Comparison of ENCODE assay signal across 31 cellular contexts in genomic region chr19:43028866-43029265, GRCh38. TPM values are rescaled to one million over a fixed set of nuclear protein-coding genes. Genes with fewer than 3 reads are reported as not detected.
"Had no signal": no experiment of that assay in that cellular context is flagged by ENCODE, and none has a peak within 500 bp of the region (broad histone marks: within the 10 kb centered on the region; RNA-seq: fewer than 3 reads in every experiment).

No MANE protein-coding gene starts in this region.

- H3K36me3 ChIP-seq: colonic mucosa, SJCRH30 had no signal

- DNase-seq: activated CD4-positive, alpha-beta T cell treated with anti-CD3 and anti-CD28 coated beads for 36 hours; activated CD4-positive, alpha-beta T cell treated with anti-CD3 and anti-CD28 coated beads, Interleukin-2, amount 10 ng/mL, durations not matched to agents 7 days and 5 days; activated CD4-positive, alpha-beta T cell treated with anti-CD3 and anti-CD28 coated beads, Interleukin-2, amount 50 U/mL, for 48 hours; activated CD8-positive, alpha-beta T cell treated with anti-CD3 and anti-CD28 coated beads, Interleukin-2, amount 10 ng/mL, durations not matched to agents 7 days and 5 days; activated gamma-delta T cell; activated naive CD4-positive, alpha-beta T cell treated with Interleukin-2 at 50 U/mL for 16 hours; activated naive CD8-positive, alpha-beta T cell treated with anti-CD3 and anti-CD28 coated beads, Interleukin-2, amount 10 ng/mL, durations not matched to agents 7 days and 5 days; activated T-cell treated with anti-CD3 and anti-CD28 coated beads, Interleukin-2, amount 50 U/mL, for 24 hours; caudate nucleus; colonic mucosa; MM.1S; MV-4-11; NCI-H1092; NCI-H1436 treated with DMSO at 0.1 percent for 48 hours; NCI-H1694 treated with DMSO at 0.1 percent for 48 hours; NCI-H2029; NCI-H2107; NCI-H2171; NCI-H2227 treated with DMSO at 0.1 percent for 48 hours; NCI-H446; NCI-H510A treated with DMSO at 0.1 percent for 48 hours; Right ventricle myocardium superior; SJCRH30 had no signal

- H3K4me3 ChIP-seq: colonic mucosa, PC-9, SJCRH30, SK-N-MC had no signal

- H3K27me3 ChIP-seq: colonic mucosa, SJCRH30 had no signal

- H2AFZ ChIP-seq: PC-9 had no signal

- H3K4me2 ChIP-seq: PC-9 had no signal

- ATAC-seq: activated CD4-positive, alpha-beta T cell treated with anti-CD3 and anti-CD28 coated beads for 36 hours; activated CD4-positive, CD25-positive, alpha-beta regulatory T cell treated with anti-CD3 and anti-CD28 coated beads, Interleukin-2, amount 50 U/mL, for 24 hours; activated CD8-positive, alpha-beta T cell treated with anti-CD3 and anti-CD28 coated beads, Interleukin-2, amount 10 ng/mL, durations not matched to agents 7 days and 5 days had no signal

- H3K4me1 ChIP-seq: colonic mucosa, SJCRH30 had no signal

- H3K27ac ChIP-seq: colonic mucosa, PC-9, SJCRH30, SK-N-MC had no signal

- H3K9me3 ChIP-seq: colonic mucosa, SJCRH30 had no signal

RNA-seq across cellular contexts. Expression of gene PSG11, which starts 2.6 kb away (rescaled TPM):
- total RNA-seq: activated CD4-positive, alpha-beta T cell treated with anti-CD3 and anti-CD28 coated beads for 36 hours; activated CD4-positive, alpha-beta T cell treated with anti-CD3 and anti-CD28 coated beads, Interleukin-2, amount 10 ng/mL, durations not matched to agents 7 days and 5 days; activated CD8-positive, alpha-beta T cell treated with anti-CD3 and anti-CD28 coated beads, Interleukin-2, amount 10 ng/mL, durations not matched to agents 7 days and 5 days; activated naive CD8-positive, alpha-beta T cell treated with anti-CD3 and anti-CD28 coated beads, Interleukin-2, amount 10 ng/mL, durations not matched to agents 7 days and 5 days; activated T-helper 2 cell treated with anti-CD3 and anti-CD28 coated beads, Interferon-gamma antibody, Interleukin-2, Interleukin-4, amounts not matched to agents 10 μg/mL and 5 μg/mL and 100 μg/mL, durations not matched to agents 14 hours and 24 hours and 36 hours; bronchial epithelial cell; cerebellum; colonic mucosa; LHCN-M2; OCI-LY7; PC-9; Right ventricle myocardium superior; SJCRH30 had no signal

RNA-seq across cellular contexts. Expression of gene PSG2, which starts 53.6 kb away (rescaled TPM):
- total RNA-seq: activated CD4-positive, alpha-beta T cell treated with anti-CD3 and anti-CD28 coated beads for 36 hours; activated CD4-positive, alpha-beta T cell treated with anti-CD3 and anti-CD28 coated beads, Interleukin-2, amount 10 ng/mL, durations not matched to agents 7 days and 5 days; activated CD8-positive, alpha-beta T cell treated with anti-CD3 and anti-CD28 coated beads, Interleukin-2, amount 10 ng/mL, durations not matched to agents 7 days and 5 days; activated naive CD8-positive, alpha-beta T cell treated with anti-CD3 and anti-CD28 coated beads, Interleukin-2, amount 10 ng/mL, durations not matched to agents 7 days and 5 days; activated T-helper 2 cell treated with anti-CD3 and anti-CD28 coated beads, Interferon-gamma antibody, Interleukin-2, Interleukin-4, amounts not matched to agents 10 μg/mL and 5 μg/mL and 100 μg/mL, durations not matched to agents 14 hours and 24 hours and 36 hours; bronchial epithelial cell; cerebellum; colonic mucosa; LHCN-M2; OCI-LY7; PC-9; Right ventricle myocardium superior; SJCRH30 had no signal
